Comparison of ENCODE assay signal across 1 cellular context in genomic region chr15:38562278-38562677, GRCh38.
TF ChIP-seq lines count a peak whose summit lies in the region.

No MANE protein-coding gene starts in this region.

TF ChIP-seq in K562, 482 proteins besides CTCF, POLR2A, EP300 and RAD21 (continued from another document):
- TF ChIP-seq ARID3A (IDR thresholded peaks at IDR 0.05; ENCODE audit: borderline replicate concordance, low read depth, low read length) = no peak
TF ChIP-seq in K562: peak in this region for 0.
